ENCODE assay signal across 14 cellular contexts in the genomic region with DNA sequence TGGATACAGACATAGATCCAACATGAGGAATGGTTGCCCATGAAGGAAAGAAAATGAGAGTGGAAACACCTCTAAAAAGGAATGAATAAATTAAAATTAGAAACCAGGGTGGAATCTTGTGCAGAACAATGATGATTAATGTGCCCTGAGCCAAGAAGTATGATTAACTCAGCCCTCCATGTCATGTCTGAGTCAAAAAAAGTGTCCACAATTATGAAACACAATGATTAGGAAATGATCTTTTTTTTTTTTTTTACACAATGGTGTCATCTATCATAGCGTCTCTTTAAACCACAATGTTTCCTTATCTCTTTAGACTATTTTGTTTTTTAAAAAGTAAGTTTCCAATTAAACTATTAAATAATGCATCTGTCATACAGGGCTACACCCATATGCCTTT.
DNase-seq lines count a peak whose midpoint lies in the region; ATAC-seq and TF ChIP-seq lines count a peak whose summit lies in the region.
"Had no signal": no experiment of that assay in that cellular context is flagged by ENCODE, and none has a peak within 500 bp of the region (broad histone marks: within the 10 kb centered on the region; RNA-seq: fewer than 3 reads in every experiment).

No MANE protein-coding gene starts in this region.

- no peak overlapping the region for H3K4me2 ChIP-seq in GM23338
- H3K4me2 ChIP-seq: BLaER1, KMS-11 had no signal

- H3K27ac ChIP-seq in GM23338 (ENCODE audit: low read depth) (peak overlapping the region; percentile 86; the same call in 1 of the 2 replicates), RWPE1 (no peak overlapping the region)
- H3K27ac ChIP-seq: BLaER1, KMS-11, SK-N-MC had no signal

- no peaks in the 10 kb centered on the region for H3K36me3 Mint-ChIP-seq in GM23338 (ENCODE audit: low read depth)

- H3K4me1 Mint-ChIP-seq in GM23338: peaks cover 37% of the 10 kb centered on the region
- H3K4me1 Mint-ChIP-seq: neural crest cell had no signal

- no peaks in the 10 kb centered on the region for H3K36me3 ChIP-seq in GM23338 (ENCODE audit: insufficient read depth)
- H3K36me3 ChIP-seq: BLaER1 had no signal

- no peaks in the 10 kb centered on the region for H3K79me2 ChIP-seq in GM23338 (replicated peaks; ENCODE audit: insufficient read depth)

- no peak overlapping the region for H2AFZ ChIP-seq in GM23338

- no peaks in the 10 kb centered on the region for H3F3A ChIP-seq in GM23338 (replicated peaks; ENCODE audit: low read depth)

- H3K4me3 ChIP-seq in GM23338 (no peak overlapping the region), fibroblast of villous mesenchyme (ENCODE audit: low read depth, low read length) (no peak overlapping the region)
- H3K4me3 ChIP-seq: BLaER1, SK-N-MC had no signal

- H4K20me1 ChIP-seq in GM23338 (replicated peaks; ENCODE audit: insufficient read depth): no peaks in the 10 kb centered on the region
- H4K20me1 ChIP-seq: BLaER1 had no signal

- peak overlapping the region; percentile 78 for H3K27ac Mint-ChIP-seq in GM23338

- H3K27me3 Mint-ChIP-seq in GM23338 (ENCODE audit: insufficient read depth, low read depth, poor library complexity): peaks cover 10% of the 10 kb centered on the region

- no peak overlapping the region for H3K4me3 Mint-ChIP-seq in GM23338
- H3K4me3 Mint-ChIP-seq: neural crest cell had no signal

- CTCF ChIA-PET in RWPE1 (lab: Yijun Ruan, JAX): no interaction called here

- ATAC-seq in GM23338 (no peak), GM18909 (IDR thresholded peaks at IDR 0.05; ENCODE audit: poor library complexity, unreplicated experiment) (no peak), GM18519 (IDR thresholded peaks at IDR 0.05; ENCODE audit: low FRiP score, unreplicated experiment) (no peak)

- TF ChIP-seq CTCF in GM23338 (conservative IDR thresholded peaks at IDR 0.05; ENCODE audit: low read depth in 2 of 2) (no peak), RWPE1 (conservative IDR thresholded peaks at IDR 0.05; ENCODE audit: low read depth) (no peak), fibroblast of villous mesenchyme (IDR thresholded peaks at IDR 0.05; ENCODE audit: insufficient read depth, low read depth, low read length) (no peak)

- no peaks in the 10 kb centered on the region for H3K27me3 ChIP-seq in GM23338 (ENCODE audit: insufficient read depth)
- H3K27me3 ChIP-seq: BLaER1 had no signal

- POLR2A ChIA-PET in RWPE1 (lab: Yijun Ruan, JAX; ENCODE audit: low non-redundant PET): no interaction called here

- H3K9me3 Mint-ChIP-seq in GM23338: no peaks in the 10 kb centered on the region
- H3K9me3 Mint-ChIP-seq: neural crest cell had no signal

- DNase-seq in A172 (ENCODE audit: low spot score) (peak; percentile 13), GM23338 (ENCODE audit: low spot score) (no peak), RWPE1 (ENCODE audit: low spot score) (peak; percentile 82), fibroblast of villous mesenchyme (ENCODE audit: low read depth) (peak; percentile 45)
- DNase-seq in activated CD4-positive, alpha-beta T cell treated with anti-CD3 and anti-CD28 coated beads for 4 hours: no peak
- no peak for DNase-seq in activated CD4-positive, alpha-beta T cell treated with anti-CD3 and anti-CD28 coated beads for 1 hour
- DNase-seq: GOT3, NCI-H2227 treated with DMSO at 0.1 percent for 48 hours had no signal

- H3K4me1 ChIP-seq in GM23338 (ENCODE audit: insufficient read depth): peaks cover 17% of the 10 kb centered on the region
- H3K4me1 ChIP-seq: BLaER1 had no signal

- no peaks in the 10 kb centered on the region for H3K9me2 ChIP-seq in GM23338 (ENCODE audit: insufficient read depth)

TF ChIP-seq in GM23338, 12 proteins besides CTCF, POLR2A, EP300 and RAD21:
- TF ChIP-seq, protein P1, sequence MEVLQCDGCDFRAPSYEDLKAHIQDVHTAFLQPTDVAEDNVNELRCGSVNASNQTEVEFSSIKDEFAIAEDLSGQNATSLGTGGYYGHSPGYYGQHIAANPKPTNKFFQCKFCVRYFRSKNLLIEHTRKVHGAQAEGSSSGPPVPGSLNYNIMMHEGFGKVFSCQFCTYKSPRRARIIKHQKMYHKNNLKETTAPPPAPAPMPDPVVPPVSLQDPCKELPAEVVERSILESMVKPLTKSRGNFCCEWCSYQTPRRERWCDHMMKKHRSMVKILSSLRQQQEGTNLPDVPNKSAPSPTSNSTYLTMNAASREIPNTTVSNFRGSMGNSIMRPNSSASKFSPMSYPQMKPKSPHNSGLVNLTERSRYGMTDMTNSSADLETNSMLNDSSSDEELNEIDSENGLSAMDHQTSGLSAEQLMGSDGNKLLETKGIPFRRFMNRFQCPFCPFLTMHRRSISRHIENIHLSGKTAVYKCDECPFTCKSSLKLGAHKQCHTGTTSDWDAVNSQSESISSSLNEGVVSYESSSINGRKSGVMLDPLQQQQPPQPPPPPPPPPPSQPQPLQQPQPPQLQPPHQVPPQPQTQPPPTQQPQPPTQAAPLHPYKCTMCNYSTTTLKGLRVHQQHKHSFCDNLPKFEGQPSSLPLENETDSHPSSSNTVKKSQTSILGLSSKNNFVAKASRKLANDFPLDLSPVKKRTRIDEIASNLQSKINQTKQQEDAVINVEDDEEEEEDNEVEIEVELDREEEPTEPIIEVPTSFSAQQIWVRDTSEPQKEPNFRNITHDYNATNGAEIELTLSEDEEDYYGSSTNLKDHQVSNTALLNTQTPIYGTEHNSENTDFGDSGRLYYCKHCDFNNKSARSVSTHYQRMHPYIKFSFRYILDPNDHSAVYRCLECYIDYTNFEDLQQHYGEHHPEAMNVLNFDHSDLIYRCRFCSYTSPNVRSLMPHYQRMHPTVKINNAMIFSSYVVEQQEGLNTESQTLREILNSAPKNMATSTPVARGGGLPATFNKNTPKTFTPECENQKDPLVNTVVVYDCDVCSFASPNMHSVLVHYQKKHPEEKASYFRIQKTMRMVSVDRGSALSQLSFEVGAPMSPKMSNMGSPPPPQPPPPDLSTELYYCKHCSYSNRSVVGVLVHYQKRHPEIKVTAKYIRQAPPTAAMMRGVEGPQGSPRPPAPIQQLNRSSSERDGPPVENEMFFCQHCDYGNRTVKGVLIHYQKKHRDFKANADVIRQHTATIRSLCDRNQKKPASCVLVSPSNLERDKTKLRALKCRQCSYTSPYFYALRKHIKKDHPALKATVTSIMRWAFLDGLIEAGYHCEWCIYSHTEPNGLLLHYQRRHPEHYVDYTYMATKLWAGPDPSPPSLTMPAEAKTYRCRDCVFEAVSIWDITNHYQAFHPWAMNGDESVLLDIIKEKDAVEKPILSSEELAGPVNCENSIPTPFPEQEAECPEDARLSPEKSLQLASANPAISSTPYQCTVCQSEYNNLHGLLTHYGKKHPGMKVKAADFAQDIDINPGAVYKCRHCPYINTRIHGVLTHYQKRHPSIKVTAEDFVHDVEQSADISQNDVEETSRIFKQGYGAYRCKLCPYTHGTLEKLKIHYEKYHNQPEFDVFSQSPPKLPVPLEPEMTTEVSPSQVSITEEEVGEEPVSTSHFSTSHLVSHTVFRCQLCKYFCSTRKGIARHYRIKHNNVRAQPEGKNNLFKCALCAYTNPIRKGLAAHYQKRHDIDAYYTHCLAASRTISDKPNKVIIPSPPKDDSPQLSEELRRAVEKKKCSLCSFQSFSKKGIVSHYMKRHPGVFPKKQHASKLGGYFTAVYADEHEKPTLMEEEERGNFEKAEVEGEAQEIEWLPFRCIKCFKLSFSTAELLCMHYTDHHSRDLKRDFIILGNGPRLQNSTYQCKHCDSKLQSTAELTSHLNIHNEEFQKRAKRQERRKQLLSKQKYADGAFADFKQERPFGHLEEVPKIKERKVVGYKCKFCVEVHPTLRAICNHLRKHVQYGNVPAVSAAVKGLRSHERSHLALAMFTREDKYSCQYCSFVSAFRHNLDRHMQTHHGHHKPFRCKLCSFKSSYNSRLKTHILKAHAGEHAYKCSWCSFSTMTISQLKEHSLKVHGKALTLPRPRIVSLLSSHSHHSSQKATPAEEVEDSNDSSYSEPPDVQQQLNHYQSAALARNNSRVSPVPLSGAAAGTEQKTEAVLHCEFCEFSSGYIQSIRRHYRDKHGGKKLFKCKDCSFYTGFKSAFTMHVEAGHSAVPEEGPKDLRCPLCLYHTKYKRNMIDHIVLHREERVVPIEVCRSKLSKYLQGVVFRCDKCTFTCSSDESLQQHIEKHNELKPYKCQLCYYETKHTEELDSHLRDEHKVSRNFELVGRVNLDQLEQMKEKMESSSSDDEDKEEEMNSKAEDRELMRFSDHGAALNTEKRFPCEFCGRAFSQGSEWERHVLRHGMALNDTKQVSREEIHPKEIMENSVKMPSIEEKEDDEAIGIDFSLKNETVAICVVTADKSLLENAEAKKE (CRISPR knock-in tag; IDR thresholded peaks at IDR 0.05): no peak
- TF ChIP-seq ZNF331 (CRISPR knock-in tag; IDR thresholded peaks at IDR 0.05; ENCODE audit: low read depth): no peak
- TF ChIP-seq, protein P2, sequence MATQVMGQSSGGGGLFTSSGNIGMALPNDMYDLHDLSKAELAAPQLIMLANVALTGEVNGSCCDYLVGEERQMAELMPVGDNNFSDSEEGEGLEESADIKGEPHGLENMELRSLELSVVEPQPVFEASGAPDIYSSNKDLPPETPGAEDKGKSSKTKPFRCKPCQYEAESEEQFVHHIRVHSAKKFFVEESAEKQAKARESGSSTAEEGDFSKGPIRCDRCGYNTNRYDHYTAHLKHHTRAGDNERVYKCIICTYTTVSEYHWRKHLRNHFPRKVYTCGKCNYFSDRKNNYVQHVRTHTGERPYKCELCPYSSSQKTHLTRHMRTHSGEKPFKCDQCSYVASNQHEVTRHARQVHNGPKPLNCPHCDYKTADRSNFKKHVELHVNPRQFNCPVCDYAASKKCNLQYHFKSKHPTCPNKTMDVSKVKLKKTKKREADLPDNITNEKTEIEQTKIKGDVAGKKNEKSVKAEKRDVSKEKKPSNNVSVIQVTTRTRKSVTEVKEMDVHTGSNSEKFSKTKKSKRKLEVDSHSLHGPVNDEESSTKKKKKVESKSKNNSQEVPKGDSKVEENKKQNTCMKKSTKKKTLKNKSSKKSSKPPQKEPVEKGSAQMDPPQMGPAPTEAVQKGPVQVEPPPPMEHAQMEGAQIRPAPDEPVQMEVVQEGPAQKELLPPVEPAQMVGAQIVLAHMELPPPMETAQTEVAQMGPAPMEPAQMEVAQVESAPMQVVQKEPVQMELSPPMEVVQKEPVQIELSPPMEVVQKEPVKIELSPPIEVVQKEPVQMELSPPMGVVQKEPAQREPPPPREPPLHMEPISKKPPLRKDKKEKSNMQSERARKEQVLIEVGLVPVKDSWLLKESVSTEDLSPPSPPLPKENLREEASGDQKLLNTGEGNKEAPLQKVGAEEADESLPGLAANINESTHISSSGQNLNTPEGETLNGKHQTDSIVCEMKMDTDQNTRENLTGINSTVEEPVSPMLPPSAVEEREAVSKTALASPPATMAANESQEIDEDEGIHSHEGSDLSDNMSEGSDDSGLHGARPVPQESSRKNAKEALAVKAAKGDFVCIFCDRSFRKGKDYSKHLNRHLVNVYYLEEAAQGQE (IDR thresholded peaks at IDR 0.05; ENCODE audit: unreplicated experiment): no peak
- no peak for TF ChIP-seq JUNB (IDR thresholded peaks at IDR 0.05; ENCODE audit: unreplicated experiment)

Comparison
In these comparisons a context has a peak if more than half of its experiments do, and no peak if none do; other contexts are left out.
1. DNase-seq: peak in A172 (single experiment), RWPE1 (single experiment) and fibroblast of villous mesenchyme (single experiment); none in GM23338 (single experiment), activated CD4-positive, alpha-beta T cell treated with anti-CD3 and anti-CD28 coated beads for 4 hours (0 of 2) and activated CD4-positive, alpha-beta T cell treated with anti-CD3 and anti-CD28 coated beads for 1 hour (single experiment).